ENCODE assay signal across 25 cellular contexts in the genomic region with DNA sequence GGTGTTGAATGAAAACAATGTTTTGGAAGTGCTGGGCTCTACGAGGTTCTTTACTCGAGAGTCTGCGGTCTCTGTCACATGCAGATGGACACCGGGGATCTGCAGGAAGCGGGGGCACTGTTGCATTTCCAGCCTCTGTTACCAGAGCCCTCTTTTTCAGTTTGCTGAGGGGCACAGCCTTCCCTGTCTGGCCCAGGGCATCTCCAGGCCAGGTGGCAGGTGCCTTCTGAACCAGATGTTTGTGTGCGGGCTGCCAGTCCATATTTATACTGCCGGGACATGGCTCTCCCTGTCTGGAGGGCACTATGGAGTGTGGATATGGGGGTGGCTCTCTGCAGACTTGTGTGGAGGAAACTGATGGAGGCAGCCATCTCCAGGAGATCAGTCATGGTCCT. TPM values are rescaled to one million over a fixed set of nuclear protein-coding genes. Genes with fewer than 3 reads are reported as not detected.
DNase-seq lines count a peak whose midpoint lies in the region; ATAC-seq and TF ChIP-seq lines count a peak whose summit lies in the region.
"Had no signal": no experiment of that assay in that cellular context is flagged by ENCODE, and none has a peak within 500 bp of the region (broad histone marks: within the 10 kb centered on the region; RNA-seq: fewer than 3 reads in every experiment).

No MANE protein-coding gene starts in this region.

- H3K23ac ChIP-seq in H9 (ENCODE audit: insufficient read length, low read depth, low read length): no peak overlapping the region

- TF ChIP-seq CTCF in H9 (conservative IDR thresholded peaks at IDR 0.05) (no peak), sigmoid colon (IDR thresholded peaks at IDR 0.05) (no peak)

- no peak overlapping the region for H3K18ac ChIP-seq in H9 (ENCODE audit: insufficient read length, low read depth, low read length)

- H3K27ac ChIP-seq in H9 (ENCODE audit: insufficient read length, low read depth, low read length) (no peak overlapping the region), right cardiac atrium (ENCODE audit: low read length) (peak overlapping the region; percentile 90), sigmoid colon (peak overlapping the region; percentile 72 to 81 (median 78))
- H3K27ac ChIP-seq: GM23248, left lung, neutrophil, PC-9 had no signal

- no peak overlapping the region for H3K9ac ChIP-seq in H9 (ENCODE audit: extremely low read depth, insufficient read length, low read length)
- H3K9ac ChIP-seq: GM23248 had no signal

- H2BK20ac ChIP-seq in H9 (ENCODE audit: low read depth, low read length, poor library complexity, severe bottlenecking): no peak overlapping the region

- no peaks in the 10 kb centered on the region for H3K79me2 ChIP-seq in H9 (ENCODE audit: insufficient read depth, low read length)

- H3K79me1 ChIP-seq in H9 (ENCODE audit: insufficient read depth, low read depth, low read length, poor library complexity, severe bottlenecking): no peaks in the 10 kb centered on the region

- no peak overlapping the region for H3T11ph ChIP-seq in H9 (ENCODE audit: low read length)

- no peak for TF ChIP-seq POLR2A in sigmoid colon (IDR thresholded peaks at IDR 0.05)

- H3K56ac ChIP-seq in H9 (ENCODE audit: insufficient read length, low read depth, low read length): no peak overlapping the region

- H3K9me3 Mint-ChIP-seq in activated naive CD4-positive, alpha-beta T cell treated with anti-CD3 and anti-CD28 coated beads, Interleukin-2, amount 10 ng/mL, durations not matched to agents 7 days and 5 days: no peaks in the 10 kb centered on the region
- no peaks in the 10 kb centered on the region for H3K9me3 Mint-ChIP-seq in H9
- H3K9me3 Mint-ChIP-seq: activated CD4-positive, alpha-beta memory T cell treated with anti-CD3 and anti-CD28 coated beads, Interleukin-2, amount 10 ng/mL, durations not matched to agents 7 days and 5 days; activated naive CD8-positive, alpha-beta T cell treated with anti-CD3 and anti-CD28 coated beads, Interleukin-2, amount 50 U/mL, for 24 hours; central memory CD8-positive, alpha-beta T cell had no signal

- no peaks in the 10 kb centered on the region for H3K27me3 Mint-ChIP-seq in activated naive CD4-positive, alpha-beta T cell treated with anti-CD3 and anti-CD28 coated beads, Interleukin-2, amount 10 ng/mL, durations not matched to agents 7 days and 5 days
- peaks cover 2% of the 10 kb centered on the region; the same call in 1 of the 2 replicates for H3K27me3 Mint-ChIP-seq in H9 (ENCODE audit: low read depth)
- H3K27me3 Mint-ChIP-seq: activated CD4-positive, alpha-beta memory T cell treated with anti-CD3 and anti-CD28 coated beads, Interleukin-2, amount 10 ng/mL, durations not matched to agents 7 days and 5 days; activated naive CD8-positive, alpha-beta T cell treated with anti-CD3 and anti-CD28 coated beads, Interleukin-2, amount 50 U/mL, for 24 hours; central memory CD8-positive, alpha-beta T cell had no signal

- no peak overlapping the region for H4K91ac ChIP-seq in H9 (ENCODE audit: insufficient read length, low read depth, low read length)

- peaks cover 75% of the 10 kb centered on the region for H3K36me3 Mint-ChIP-seq in activated naive CD4-positive, alpha-beta T cell treated with anti-CD3 and anti-CD28 coated beads, Interleukin-2, amount 10 ng/mL, durations not matched to agents 7 days and 5 days
- peaks cover 86 to 100% (median 99%) of the 10 kb centered on the region in 3 experiments for H3K36me3 Mint-ChIP-seq in H9 (ENCODE audit: insufficient read depth in 1 of 3, low read depth in 3 of 3)

- WGBS in H9 (ENCODE audit: extremely low coverage, insufficient read length, low lambda C conversion rate): no CpG with 5 or more reads among the region's 7 CpGs
- 79% methylated on average over 7 of the region's 7 CpGs for WGBS in right cardiac atrium
- 95 to 97% methylated on average over 7 of the region's 7 CpGs for WGBS in sigmoid colon, 2 donors

- H3K9me3 ChIP-seq in H9 (ENCODE audit: control insufficient read depth, low read depth, low read length) (no peaks in the 10 kb centered on the region), right cardiac atrium (ENCODE audit: control insufficient read depth, low read length) (no peaks in the 10 kb centered on the region), sigmoid colon (no peaks in the 10 kb centered on the region)
- H3K9me3 ChIP-seq: left lung, neutrophil had no signal

- H3K36me3 ChIP-seq in sigmoid colon: peaks cover 63 to 97% (median 88%) of the 10 kb centered on the region in 4 donors

- H3K14ac ChIP-seq in H9 (ENCODE audit: insufficient read depth, low read length): no peak overlapping the region

- no peak overlapping the region for H2AFZ ChIP-seq in H9 (ENCODE audit: low read length)
- H2AFZ ChIP-seq: GM23248, PC-9 had no signal

- no peak overlapping the region for H3K4me2 ChIP-seq in H9 (ENCODE audit: insufficient read depth, insufficient read length, low read length)
- H3K4me2 ChIP-seq: PC-9 had no signal

- H3K4me3 ChIP-seq in right cardiac atrium (ENCODE audit: low read length) (no peak overlapping the region), sigmoid colon (no peak overlapping the region)
- H3K4me3 ChIP-seq: GM23248, left lung, PC-9, skin epidermis had no signal

- no peak overlapping the region for H2BK15ac ChIP-seq in H9 (ENCODE audit: low read depth, low read length)

- no peak overlapping the region for H2BK5ac ChIP-seq in H9 (ENCODE audit: insufficient read length, low read length)

- no peak overlapping the region for H2BK120ac ChIP-seq in H9 (ENCODE audit: low read depth, low read length, poor library complexity, severe bottlenecking)

- no peak overlapping the region for H3K4me3 Mint-ChIP-seq in activated naive CD4-positive, alpha-beta T cell treated with anti-CD3 and anti-CD28 coated beads, Interleukin-2, amount 10 ng/mL, durations not matched to agents 7 days and 5 days
- H3K4me3 Mint-ChIP-seq in H9: no peak overlapping the region
- H3K4me3 Mint-ChIP-seq: activated CD4-positive, alpha-beta memory T cell treated with anti-CD3 and anti-CD28 coated beads, Interleukin-2, amount 10 ng/mL, durations not matched to agents 7 days and 5 days; activated naive CD8-positive, alpha-beta T cell treated with anti-CD3 and anti-CD28 coated beads, Interleukin-2, amount 50 U/mL, for 24 hours; central memory CD8-positive, alpha-beta T cell had no signal

- no peaks in the 10 kb centered on the region for H3K27me3 ChIP-seq in H9 (ENCODE audit: insufficient read depth, low read length)
- no peaks in the 10 kb centered on the region for H3K27me3 ChIP-seq in right cardiac atrium (ENCODE audit: control insufficient read depth, insufficient read depth)
- no peaks in the 10 kb centered on the region for H3K27me3 ChIP-seq in sigmoid colon
- H3K27me3 ChIP-seq: left lung, neutrophil had no signal

- H3K23me2 ChIP-seq in H9 (ENCODE audit: insufficient read length, low read depth, low read length, poor library complexity, severe bottlenecking): no peaks in the 10 kb centered on the region

- TF ChIP-seq EP300 in sigmoid colon (IDR thresholded peaks at IDR 0.05): no peak

- no peak for DNase-seq in activated naive CD4-positive, alpha-beta T cell treated with anti-CD3 and anti-CD28 coated beads, Interleukin-2, amount 10 ng/mL, durations not matched to agents 7 days and 5 days
- DNase-seq in activated naive CD4-positive, alpha-beta T cell (lab: John Stamatoyannopoulos, UW): no peak
- DNase-seq in H9: no peak
- no peak for DNase-seq in right cardiac atrium
- no peak for DNase-seq in sigmoid colon
- no peak for DNase-seq in activated gamma-delta T cell treated with Interleukin-2 at 50 U/mL for 16 hours
- DNase-seq in cortex of kidney (lab: John Stamatoyannopoulos, UW): no peak
- DNase-seq: activated CD4-positive, alpha-beta memory T cell treated with anti-CD3 and anti-CD28 coated beads, Interleukin-2, amount 10 ng/mL, durations not matched to agents 7 days and 5 days; activated CD4-positive, alpha-beta T cell treated with anti-CD3 and anti-CD28 coated beads for 1 hour; activated effector memory CD4-positive, alpha-beta T cell treated with Interleukin-2 at 50 U/mL for 16 hours; activated naive CD8-positive, alpha-beta T cell treated with anti-CD3 and anti-CD28 coated beads, Interleukin-2, amount 50 U/mL, for 24 hours; dermis blood vessel endothelial cell; DND-41; GM23248; NCI-H1436 treated with DMSO at 0.1 percent for 48 hours; NCI-H2081 treated with DMSO at 0.1 percent for 48 hours; NCI-H345; PC-9; SHP77 treated with DMSO at 0.1 percent for 48 hours; stimulated activated naive CD4-positive, alpha-beta T cell had no signal

- H4K8ac ChIP-seq in H9 (replicated peaks; ENCODE audit: insufficient read length, low read depth, low read length): no peak overlapping the region

- no peak overlapping the region for H2AK5ac ChIP-seq in H9 (ENCODE audit: insufficient read length, low read length)

- ATAC-seq in right cardiac atrium (no peak), GM21367 (IDR thresholded peaks at IDR 0.05; ENCODE audit: unreplicated experiment) (no peak)
- ATAC-seq: activated naive CD8-positive, alpha-beta T cell treated with anti-CD3 and anti-CD28 coated beads, Interleukin-2, amount 50 U/mL, for 24 hours; left lung had no signal

- peak overlapping the region; percentile 62 for H3K27ac Mint-ChIP-seq in activated naive CD4-positive, alpha-beta T cell treated with anti-CD3 and anti-CD28 coated beads, Interleukin-2, amount 10 ng/mL, durations not matched to agents 7 days and 5 days
- peak overlapping the region; percentile 18 to 75 (median 68); a peak in 3 of 7 replicates for H3K27ac Mint-ChIP-seq in H9
- H3K27ac Mint-ChIP-seq: activated CD4-positive, alpha-beta memory T cell treated with anti-CD3 and anti-CD28 coated beads, Interleukin-2, amount 10 ng/mL, durations not matched to agents 7 days and 5 days; activated naive CD8-positive, alpha-beta T cell treated with anti-CD3 and anti-CD28 coated beads, Interleukin-2, amount 50 U/mL, for 24 hours had no signal

- H2BK12ac ChIP-seq in H9 (ENCODE audit: insufficient read length, low read depth, low read length): no peak overlapping the region

- intact Hi-C loops in right cardiac atrium (cut with DNase I): no loop called here
- intact Hi-C loops in sigmoid colon (cut with DNase I): loop anchor here (5.0 kb wide), 1 partner anchor 62 kb away; no protein-coding TSS in a partner anchor

- no peaks in the 10 kb centered on the region for H3K4me1 ChIP-seq in H9 (ENCODE audit: insufficient read depth, low read length)
- H3K4me1 ChIP-seq in right cardiac atrium (ENCODE audit: control insufficient read depth, insufficient read depth, low read length): peaks cover 4% of the 10 kb centered on the region
- H3K4me1 ChIP-seq in sigmoid colon: peaks cover 0 to 35% (median 16%) of the 10 kb centered on the region in 4 donors
- H3K4me1 ChIP-seq: left lung had no signal

- H4K5ac ChIP-seq in H9 (ENCODE audit: insufficient read length, low read depth, low read length): no peak overlapping the region

- no peaks in the 10 kb centered on the region for H3K4me1 Mint-ChIP-seq in activated naive CD4-positive, alpha-beta T cell treated with anti-CD3 and anti-CD28 coated beads, Interleukin-2, amount 10 ng/mL, durations not matched to agents 7 days and 5 days
- no peaks in the 10 kb centered on the region for H3K4me1 Mint-ChIP-seq in H9
- H3K4me1 Mint-ChIP-seq: activated CD4-positive, alpha-beta memory T cell treated with anti-CD3 and anti-CD28 coated beads, Interleukin-2, amount 10 ng/mL, durations not matched to agents 7 days and 5 days; activated naive CD8-positive, alpha-beta T cell treated with anti-CD3 and anti-CD28 coated beads, Interleukin-2, amount 50 U/mL, for 24 hours had no signal

- H3K4ac ChIP-seq in H9 (ENCODE audit: low read depth, low read length): no peak overlapping the region

- H4K20me1 ChIP-seq in H9 (ENCODE audit: control insufficient read depth, insufficient read depth, insufficient read length): no peaks in the 10 kb centered on the region

- CTCF ChIA-PET in activated naive CD4-positive, alpha-beta T cell treated with anti-CD3 and anti-CD28 coated beads, Interleukin-2, amount 10 ng/mL, durations not matched to agents 7 days and 5 days (lab: Charles Lee): no interaction called here

RNA-seq across cellular contexts. Expression of a gene that starts 18.7 kb away (rescaled TPM):
- total RNA-seq in H9 (2021) (34.0 and 34.1 TPM in 2 replicates), right cardiac atrium (10 to 100 TPM; 17.3 to 21.9 (median 20.4) TPM), sigmoid colon (10 to 100 TPM; 21.9 to 61.2 (median 30.0) TPM)
- polyA plus RNA-seq in right cardiac atrium (18.4 TPM), sigmoid colon (10 to 100 TPM in 1 of 3 donors, 1 to 10 TPM in 2; 3.6 to 19.8 (median 4.4) TPM)

RNA-seq across cellular contexts. Expression of a gene that starts 47.0 kb away (rescaled TPM):
- total RNA-seq in H9 (2021): 51.2 and 54.2 TPM in 2 replicates
- total RNA-seq in right cardiac atrium: 10 to 100 TPM; 26.1 to 32.0 (median 27.9) TPM
- 31.5 TPM for polyA plus RNA-seq in right cardiac atrium
- total RNA-seq in sigmoid colon: 10 to 100 TPM; 35.7 to 67.5 (median 52.0) TPM
- 10 to 100 TPM; 20.8 to 30.1 (median 28.2) TPM for polyA plus RNA-seq in sigmoid colon
